ENCODE assay signal across 15 cellular contexts in genomic region chr16:11494029-11494428, GRCh38.
A peak's percentile ranks its signal among the peaks of the same experiment; 100 is the strongest.
DNase-seq lines count a peak whose midpoint lies in the region; ATAC-seq, FAIRE-seq and TF ChIP-seq lines count a peak whose summit lies in the region.
"Had no signal": no experiment of that assay in that cellular context is flagged by ENCODE, and none has a peak within 500 bp of the region (broad histone marks: within the 10 kb centered on the region; RNA-seq: fewer than 3 reads in every experiment).

No MANE protein-coding gene starts in this region.

- no peak for TF ChIP-seq CTCF in HCT116 (IDR thresholded peaks at IDR 0.05 in 2 of 3, conservative IDR thresholded peaks at IDR 0.05 in 1 of 3; ENCODE audit: borderline replicate concordance in 1 of 3, insufficient read depth in 1 of 3, low read depth in 2 of 3, low read length in 2 of 3)
- TF ChIP-seq CTCF in K562 (IDR thresholded peaks at IDR 0.05 in 2 of 3, conservative IDR thresholded peaks at IDR 0.05 in 1 of 3; ENCODE audit: insufficient read depth in 2 of 3, low read depth in 1 of 3, low read length in 3 of 3): no peak
- no peak for TF ChIP-seq CTCF in psoas muscle (IDR thresholded peaks at IDR 0.05)
- no peak for TF ChIP-seq CTCF in esophagus squamous epithelium (IDR thresholded peaks at IDR 0.05)
- TF ChIP-seq CTCF in lower lobe of right lung (IDR thresholded peaks at IDR 0.05): no peak

- in situ Hi-C loops in K562 (cut with MboI): no loop called here

- no peak for TF ChIP-seq RAD21 in HCT116 (IDR thresholded peaks at IDR 0.05; ENCODE audit: low read depth)
- no peak for TF ChIP-seq RAD21 in K562 (CRISPR knock-in tag; conservative IDR thresholded peaks at IDR 0.05 in 1 of 2, IDR thresholded peaks at IDR 0.05 in 1 of 2)

- H3K9me1 ChIP-seq in K562 (ENCODE audit: control insufficient read depth, insufficient read depth, low read length): peaks cover 3% of the 10 kb centered on the region

- H2AFZ ChIP-seq in HCT116 (ENCODE audit: low read depth, low read length, poor library complexity, severe bottlenecking) (no peak overlapping the region), K562 (ENCODE audit: low read depth, low read length) (no peak overlapping the region)

- H3K4me2 ChIP-seq in BLaER1 treated with 17β-estradiol and CSF1 and Interleukin-3, amounts not matched to agents 10 nM and 100 nM: peak overlapping the region in 3 of 11 experiments; percentile 84 to 90 (median 88); a peak in 4 of 22 replicates
- peak overlapping the region; percentile 33 for H3K4me2 ChIP-seq in HCT116 (ENCODE audit: low read length)
- H3K4me2 ChIP-seq in K562 (ENCODE audit: insufficient read depth, low read length): no peak overlapping the region

- no peak overlapping the region for H3K4me3 ChIP-seq in BLaER1 treated with 17β-estradiol and CSF1 and Interleukin-3, amounts not matched to agents 10 nM and 100 nM
- H3K4me3 ChIP-seq in HCT116 (replicated peaks in 1 of 2; ENCODE audit: low read depth in 1 of 2, low read length in 2 of 2): no peak overlapping the region
- H3K4me3 ChIP-seq in K562: no peak overlapping the region
- peak overlapping the region; percentile 28 for H3K4me3 ChIP-seq in psoas muscle
- H3K4me3 ChIP-seq in esophagus squamous epithelium: no peak overlapping the region
- no peak overlapping the region for H3K4me3 ChIP-seq in lower lobe of right lung
- H3K4me3 ChIP-seq: MG63 had no signal

- POLR2A ChIA-PET in HCT116 (lab: Charles Lee): no interaction called here
- POLR2A ChIA-PET in K562 (lab: Yijun Ruan, JAX): interaction anchor here (0.6 to 1.6 kb wide), 3 partner anchors 11 to 41 kb away, joined by 3 to 4 read pairs (median 3); no protein-coding TSS in a partner anchor

- H3K36me3 ChIP-seq in BLaER1 treated with 17β-estradiol and CSF1 and Interleukin-3, amounts not matched to agents 10 nM and 100 nM: no peaks in the 10 kb centered on the region; a peak in 1 of 22 replicates
- no peaks in the 10 kb centered on the region for H3K36me3 ChIP-seq in HCT116 (ENCODE audit: control insufficient read depth in 1 of 2, insufficient read depth in 2 of 2, low read length in 2 of 2)
- no peaks in the 10 kb centered on the region for H3K36me3 ChIP-seq in K562 (ENCODE audit: control insufficient read depth, insufficient read depth, low read length)
- H3K36me3 ChIP-seq in psoas muscle (ENCODE audit: insufficient read depth in 1 of 2, low read depth in 1 of 2): no peaks in the 10 kb centered on the region
- no peaks in the 10 kb centered on the region for H3K36me3 ChIP-seq in esophagus squamous epithelium
- no peaks in the 10 kb centered on the region for H3K36me3 ChIP-seq in lower lobe of right lung
- H3K36me3 ChIP-seq: BE2C, MG63 had no signal

- no peaks in the 10 kb centered on the region for H3K9me2 ChIP-seq in HCT116 (ENCODE audit: insufficient read depth)

- TF ChIP-seq EP300 in K562 (IDR thresholded peaks at IDR 0.05; ENCODE audit: low read length): no peak

- WGBS in K562 (ENCODE audit: insufficient coverage, low coverage, missing lambda C conversion rate): no CpG with 5 or more reads among the region's 17 CpGs
- WGBS in psoas muscle, 3 donors: 80 to 100% (median 89%) methylated on average over 2 to 11 of the region's 17 CpGs
- no CpG with 5 or more reads among the region's 17 CpGs for WGBS in esophagus squamous epithelium, 2 donors

- H3K9me3 ChIP-seq in BLaER1 treated with 17β-estradiol and CSF1 and Interleukin-3, amounts not matched to agents 10 nM and 100 nM (replicated peaks in 1 of 11): peaks cover 15 to 28% (median 24%) of the 10 kb centered on the region in 11 experiments; a peak in 21 of 22 replicates
- H3K9me3 ChIP-seq in HCT116 (ENCODE audit: control insufficient read depth in 1 of 2, insufficient read depth in 1 of 2, low read depth in 1 of 2, low read length in 2 of 2) (no peaks in the 10 kb centered on the region), K562 (replicated peaks; ENCODE audit: control insufficient read depth, insufficient read depth, low read depth, low read length) (0 out of 2 replicates have a peak, but pooled peaks cover 2% of the 10 kb centered on the region), psoas muscle (no peaks in the 10 kb centered on the region), esophagus squamous epithelium (peaks cover 0 to 8% (median 0%) of the 10 kb centered on the region in 3 donors), lower lobe of right lung (no peaks in the 10 kb centered on the region)
- H3K9me3 ChIP-seq: BE2C had no signal

- RAD21 ChIA-PET in HCT116 (lab: Charles Lee; ENCODE audit: low non-redundant PET in 1 of 2, low total read pairs in 2 of 2, uncharacterized antibody in 2 of 2, unreplicated experiment in 2 of 2): no interaction called here

- H3K27me3 ChIP-seq in BLaER1 treated with 17β-estradiol and CSF1 and Interleukin-3, amounts not matched to agents 10 nM and 100 nM: no peaks in the 10 kb centered on the region
- H3K27me3 ChIP-seq in HCT116 (ENCODE audit: insufficient read depth, low read length) (no peaks in the 10 kb centered on the region), K562 (ENCODE audit: control insufficient read depth in 2 of 2, insufficient read depth in 2 of 2, low read length in 2 of 2) (no peaks in the 10 kb centered on the region; a peak in 1 of 5 replicates), psoas muscle (ENCODE audit: insufficient read depth in 3 of 3, low read length in 2 of 3) (no peaks in the 10 kb centered on the region), esophagus squamous epithelium (no peaks in the 10 kb centered on the region), lower lobe of right lung (ENCODE audit: low read depth) (no peaks in the 10 kb centered on the region)
- H3K27me3 ChIP-seq: BE2C, MG63 had no signal

- H3K27ac ChIP-seq in BLaER1 treated with 17β-estradiol and CSF1 and Interleukin-3, amounts not matched to agents 10 nM and 100 nM: peak overlapping the region in 6 of 11 experiments; percentile 62 to 84 (median 81); a peak in 8 of 22 replicates
- peak overlapping the region; percentile 87 for H3K27ac ChIP-seq in HCT116 (ENCODE audit: low read depth, low read length)
- no peak overlapping the region for H3K27ac ChIP-seq in K562 (ENCODE audit: extremely low read depth, low read depth, low read length)
- H3K27ac ChIP-seq in psoas muscle: peak overlapping the region; percentile 94
- H3K27ac ChIP-seq in esophagus squamous epithelium: peak overlapping the region in 2 of 4 donors; percentile 19 to 87
- no peak overlapping the region for H3K27ac ChIP-seq in lower lobe of right lung

- TF ChIP-seq POLR2A in HCT116 (IDR thresholded peaks at IDR 0.05; ENCODE audit: borderline replicate concordance, extremely low read depth, insufficient read depth, insufficient read length): no peak
- TF ChIP-seq POLR2A in K562 (conservative IDR thresholded peaks at IDR 0.05): no peak
- TF ChIP-seq POLR2A in esophagus squamous epithelium (IDR thresholded peaks at IDR 0.05): no peak

- no TSS peak for BruUV-seq in HCT116 (replicated peaks; lab: Mats Ljungman, UMichigan)
- BruUV-seq in K562 (replicated peaks; lab: Mats Ljungman, UMichigan): no TSS peak

- H4K20me1 ChIP-seq in BLaER1 treated with 17β-estradiol and CSF1 and Interleukin-3, amounts not matched to agents 10 nM and 100 nM: no peaks in the 10 kb centered on the region
- no peaks in the 10 kb centered on the region for H4K20me1 ChIP-seq in HCT116 (ENCODE audit: insufficient read depth)
- no peaks in the 10 kb centered on the region for H4K20me1 ChIP-seq in K562 (replicated peaks; ENCODE audit: control insufficient read depth, insufficient read depth, low read length)

- intact Hi-C loops in HCT116 (cut with micrococcal nuclease): no loop called here
- intact Hi-C loops in K562 (cut with micrococcal nuclease): no loop called here
- intact Hi-C loops in psoas muscle (cut with DNase I): loop anchor here in 1 of 2 donors (2.0 kb wide), 1 partner anchor 175 kb away; the partner anchor contains the start of gene SNN
- intact Hi-C loops in esophagus squamous epithelium (cut with DNase I): no loop called here
- intact Hi-C loops in lower lobe of right lung (cut with DNase I): no loop called here

- FAIRE-seq in K562 (lab: Jason Lieb, UNC): no peak

- H3K9ac ChIP-seq in BLaER1 treated with 17β-estradiol and CSF1 and Interleukin-3, amounts not matched to agents 10 nM and 100 nM: peak overlapping the region in 2 of 11 experiments; percentile 43 to 61; a peak in 2 of 22 replicates
- H3K9ac ChIP-seq in HCT116 (ENCODE audit: low read length) (peak overlapping the region; percentile 32), K562 (ENCODE audit: insufficient read depth in 1 of 2, low read depth in 2 of 2, low read length in 2 of 2) (no peak overlapping the region)

- peaks cover 45 to 47% (median 46%) of the 10 kb centered on the region in 10 experiments for H3K4me1 ChIP-seq in BLaER1 treated with 17β-estradiol and CSF1 and Interleukin-3, amounts not matched to agents 10 nM and 100 nM
- peaks cover 38 to 57% of the 10 kb centered on the region in 2 experiments for H3K4me1 ChIP-seq in HCT116 (ENCODE audit: control insufficient read depth in 1 of 2, insufficient read depth in 2 of 2, low read length in 2 of 2)
- peaks cover 14 to 24% of the 10 kb centered on the region in 2 experiments for H3K4me1 ChIP-seq in K562 (replicated peaks in 1 of 2; ENCODE audit: control insufficient read depth in 2 of 2, insufficient read depth in 2 of 2, low read length in 2 of 2)
- H3K4me1 ChIP-seq in psoas muscle: peaks cover 34% of the 10 kb centered on the region
- peaks cover 10 to 58% (median 33%) of the 10 kb centered on the region in 3 donors for H3K4me1 ChIP-seq in esophagus squamous epithelium
- H3K4me1 ChIP-seq in lower lobe of right lung: peaks cover 30% of the 10 kb centered on the region

- CTCF ChIA-PET in HCT116 (lab: Charles Lee): no interaction called here
- CTCF ChIA-PET in K562 (lab: Yijun Ruan, JAX; ENCODE audit: low intra/inter-chr PET ratio): no interaction called here

- ATAC-seq in HCT116 (no peak), K562 (no peak; the same call in 2 of the 3 replicates), psoas muscle (no peak), lower lobe of right lung (no peak)

- no peaks in the 10 kb centered on the region for H3K79me2 ChIP-seq in HCT116 (ENCODE audit: insufficient read depth, low read length)
- H3K79me2 ChIP-seq in K562 (ENCODE audit: control insufficient read depth, insufficient read depth, low read length): peaks cover 8% of the 10 kb centered on the region; the same call in 2 of the 3 replicates

- no peak for DNase-seq in HCT116 (ENCODE audit: low read depth, low spot score)
- DNase-seq in K562 (ENCODE audit: extremely low read depth in 1 of 4, low spot score in 3 of 4): peak in 3 of 4 experiments; percentile 67 to 79 (median 79)
- peak in 1 of 2 donors; percentile 28 for DNase-seq in psoas muscle
- DNase-seq in esophagus squamous epithelium (lab: John Stamatoyannopoulos, UW): no peak
- DNase-seq in KG1 (lab: John Stamatoyannopoulos, UW): no peak
- DNase-seq in cerebellar nuclear complex (lab: John Stamatoyannopoulos, UW): no peak
- no peak for DNase-seq in lower lobe of right lung
- DNase-seq: BE2C; CD8-positive, alpha-beta memory T cell; MG63; NCI-H1105; NCI-H1694 treated with DMSO at 0.1 percent for 48 hours; NCI-H446; NCI-H82 had no signal

TF ChIP-seq in HCT116, 20 proteins besides CTCF, POLR2A, EP300 and RAD21 (continues in another document):
- no peak for TF ChIP-seq JUND (IDR thresholded peaks at IDR 0.05)

TF ChIP-seq in K562, 482 proteins besides CTCF, POLR2A, EP300 and RAD21 (continues in another document):
- no peak for TF ChIP-seq RBM17 (IDR thresholded peaks at IDR 0.05; ENCODE audit: borderline replicate concordance, low read depth, low read length)

Comparison
In these comparisons a context has a peak if more than half of its experiments do, and no peak if none do; other contexts are left out.
1. H3K27ac ChIP-seq: peak in BLaER1 treated with 17β-estradiol and CSF1 and Interleukin-3, amounts not matched to agents 10 nM and 100 nM (6 of 11), HCT116 (single experiment) and psoas muscle (single experiment); none in K562 (single experiment) and lower lobe of right lung (single experiment).
2. DNase-seq: peak in K562 (3 of 4); none in HCT116 (single experiment), esophagus squamous epithelium (single experiment), KG1 (single experiment), cerebellar nuclear complex (0 of 2) and lower lobe of right lung (single experiment).